17 cellular contexts compared by ENCODE assay signal in genomic region chr16:47780213-47780612, GRCh38.
DNase-seq lines count a peak whose midpoint lies in the region; ATAC-seq, FAIRE-seq and TF ChIP-seq lines count a peak whose summit lies in the region.
"Had no signal": no experiment of that assay in that cellular context is flagged by ENCODE, and none has a peak within 500 bp of the region (broad histone marks: within the 10 kb centered on the region; RNA-seq: fewer than 3 reads in every experiment).

No MANE protein-coding gene starts in this region.

- no peaks in the 10 kb centered on the region for H4K20me1 ChIP-seq in BLaER1 treated with 17β-estradiol and CSF1 and Interleukin-3, amounts not matched to agents 10 nM and 100 nM
- H4K20me1 ChIP-seq in DND-41 (ENCODE audit: insufficient read depth, low read length) (no peaks in the 10 kb centered on the region), OCI-LY7 (ENCODE audit: insufficient read depth, low read length) (no peaks in the 10 kb centered on the region), endothelial cell of umbilical vein (replicated peaks; ENCODE audit: control insufficient read depth, extremely low read depth, insufficient read depth, low read length) (no peaks in the 10 kb centered on the region)
- H4K20me1 ChIP-seq: BLaER1 had no signal

- TF ChIP-seq POLR2A in endothelial cell of umbilical vein (IDR thresholded peaks at IDR 0.05; ENCODE audit: low read depth, low read length), result no peak

- no peaks in the 10 kb centered on the region for H3K36me3 ChIP-seq in BLaER1 treated with 17β-estradiol and CSF1 and Interleukin-3, amounts not matched to agents 10 nM and 100 nM
- no peaks in the 10 kb centered on the region for H3K36me3 ChIP-seq in DND-41 (ENCODE audit: insufficient read depth, low read length)
- H3K36me3 ChIP-seq in OCI-LY7 (ENCODE audit: insufficient read depth, low read length), result no peaks in the 10 kb centered on the region
- H3K36me3 ChIP-seq in endothelial cell of umbilical vein (ENCODE audit: control insufficient read depth in 2 of 2, extremely low read depth in 1 of 2, insufficient read depth in 2 of 2, low read length in 2 of 2), result no peaks in the 10 kb centered on the region
- H3K36me3 ChIP-seq: BLaER1, brain microvascular endothelial cell, SJCRH30 had no signal

- TF ChIP-seq CTCF in DND-41 (IDR thresholded peaks at IDR 0.05; ENCODE audit: borderline replicate concordance, extremely low read depth, low read length, poor library complexity, severe bottlenecking) (no peak), OCI-LY7 (conservative IDR thresholded peaks at IDR 0.05; ENCODE audit: low read length) (no peak), endothelial cell of umbilical vein (IDR thresholded peaks at IDR 0.05; ENCODE audit: extremely low read depth in 1 of 2, insufficient read depth in 1 of 2, low read depth in 1 of 2, low read length in 2 of 2) (no peak)

- H2AFZ ChIP-seq in DND-41 (ENCODE audit: low read depth, low read length) (no peak overlapping the region), OCI-LY7 (ENCODE audit: low read length) (peak overlapping the region; percentile 45; the same call in 1 of the 2 replicates), endothelial cell of umbilical vein (ENCODE audit: low read depth, low read length) (no peak overlapping the region)

- BruUV-seq in OCI-LY7 (replicated peaks; lab: Mats Ljungman, UMichigan) (no TSS peak), endothelial cell of umbilical vein (replicated peaks; lab: Mats Ljungman, UMichigan) (no TSS peak)

- no peaks in the 10 kb centered on the region for H3K9me1 ChIP-seq in endothelial cell of umbilical vein (replicated peaks; ENCODE audit: control insufficient read depth, extremely low read depth, insufficient read depth, low read length)

- H3K9ac ChIP-seq in BLaER1 treated with 17β-estradiol and CSF1 and Interleukin-3, amounts not matched to agents 10 nM and 100 nM, result no peak overlapping the region
- no peak overlapping the region for H3K9ac ChIP-seq in DND-41 (ENCODE audit: low read depth, low read length)
- H3K9ac ChIP-seq in endothelial cell of umbilical vein (replicated peaks; ENCODE audit: extremely low read depth, insufficient read depth, low read length), result no peak overlapping the region
- H3K9ac ChIP-seq: BLaER1 had no signal

- POLR2A ChIA-PET in OCI-LY7 (lab: Charles Lee) (no interaction called here), endothelial cell of umbilical vein (lab: Charles Lee) (no interaction called here)

- DNase-seq in DND-41, result no peak
- DNase-seq in OCI-LY7 (ENCODE audit: low spot score), result no peak
- DNase-seq in endothelial cell of umbilical vein (ENCODE audit: low read depth, low spot score), result no peak
- no peak for DNase-seq in midbrain (lab: John Stamatoyannopoulos, UW)
- no peak for DNase-seq in AG08396 (ENCODE audit: low spot score)
- no peak for DNase-seq in activated gamma-delta T cell treated with Interleukin-2 at 50 U/mL for 16 hours
- DNase-seq: activated gamma-delta T cell; effector CD4-positive, alpha-beta T cell; left colon; NCI-H1436 treated with DMSO at 0.1 percent for 48 hours; NK-92 treated with Interleukin-12 subunit alpha and Interleukin-12 subunit beta, amount 100 ng/mL, for 24 hours; SJCRH30 had no signal

- H3K27me3 ChIP-seq in BLaER1 treated with 17β-estradiol and CSF1 and Interleukin-3, amounts not matched to agents 10 nM and 100 nM, result no peaks in the 10 kb centered on the region
- H3K27me3 ChIP-seq in DND-41 (ENCODE audit: insufficient read depth, low read length, poor library complexity), result no peaks in the 10 kb centered on the region
- H3K27me3 ChIP-seq in endothelial cell of umbilical vein (ENCODE audit: control insufficient read depth in 2 of 2, insufficient read depth in 2 of 2, low read length in 2 of 2), result peaks cover 0 to 2% of the 10 kb centered on the region in 2 experiments
- H3K27me3 ChIP-seq: BLaER1, brain microvascular endothelial cell, SJCRH30 had no signal

- H3K4me2 ChIP-seq in BLaER1 treated with 17β-estradiol and CSF1 and Interleukin-3, amounts not matched to agents 10 nM and 100 nM, result peak overlapping the region in 6 of 11 experiments; percentile 60 to 89 (median 84); a peak in 10 of 22 replicates
- H3K4me2 ChIP-seq in DND-41 (ENCODE audit: insufficient read depth, low read length), result peak overlapping the region; percentile 52; the same call in 1 of the 2 replicates
- H3K4me2 ChIP-seq in OCI-LY7 (ENCODE audit: low read length), result no peak overlapping the region
- peak overlapping the region; percentile 60 for H3K4me2 ChIP-seq in endothelial cell of umbilical vein (ENCODE audit: insufficient read depth, low read length)

- peak overlapping the region in 2 of 10 experiments; percentile 42 to 53; a peak in 1 of 20 replicates for H3K4me3 ChIP-seq in BLaER1 treated with 17β-estradiol and CSF1 and Interleukin-3, amounts not matched to agents 10 nM and 100 nM
- H3K4me3 ChIP-seq in DND-41 (ENCODE audit: low read depth in 1 of 2, low read length in 2 of 2), result no peak overlapping the region
- no peak overlapping the region for H3K4me3 ChIP-seq in OCI-LY7 (ENCODE audit: low read depth, low read length, poor library complexity, severe bottlenecking)
- no peak overlapping the region for H3K4me3 ChIP-seq in endothelial cell of umbilical vein (replicated peaks in 1 of 3; ENCODE audit: insufficient read depth in 1 of 3, low read depth in 1 of 3, low read length in 3 of 3)

- dilution Hi-C loops in endothelial cell of umbilical vein (cut with MboI; ENCODE audit: extremely low pct_ligation_motif_present, low sequenced_read_pairs), result no loop called here

- CTCF ChIA-PET in OCI-LY7 (lab: Charles Lee; ENCODE audit: unreplicated experiment) (no interaction called here), endothelial cell of umbilical vein (lab: Charles Lee) (interaction anchor here (1.3 to 1.6 kb wide), 3 partner anchors 38 to 649 kb away, joined by 3 to 5 read pairs (median 4); partner anchors contain the start of gene NETO2)

- intact Hi-C loops in OCI-LY7 (cut with micrococcal nuclease; ENCODE audit: unreplicated experiment) (no loop called here), endothelial cell of umbilical vein (cut with micrococcal nuclease) (no loop called here)

- H3K4me1 ChIP-seq in BLaER1 treated with 17β-estradiol and CSF1 and Interleukin-3, amounts not matched to agents 10 nM and 100 nM, result peaks cover 9 to 28% (median 13%) of the 10 kb centered on the region in 10 experiments
- peaks cover 7% of the 10 kb centered on the region for H3K4me1 ChIP-seq in DND-41 (ENCODE audit: insufficient read depth, low read length)
- no peaks in the 10 kb centered on the region for H3K4me1 ChIP-seq in OCI-LY7 (ENCODE audit: insufficient read depth, low read length, poor library complexity, severe bottlenecking)
- H3K4me1 ChIP-seq in endothelial cell of umbilical vein (ENCODE audit: control insufficient read depth, extremely low read depth, insufficient read depth, low read length), result peaks cover 7% of the 10 kb centered on the region
- H3K4me1 ChIP-seq: SJCRH30 had no signal

- no peaks in the 10 kb centered on the region for H3K9me3 ChIP-seq in BLaER1 treated with 17β-estradiol and CSF1 and Interleukin-3, amounts not matched to agents 10 nM and 100 nM (replicated peaks in 1 of 11)
- H3K9me3 ChIP-seq in DND-41 (ENCODE audit: insufficient read depth, low read length, severe bottlenecking) (no peaks in the 10 kb centered on the region), OCI-LY7 (ENCODE audit: low read length) (no peaks in the 10 kb centered on the region), endothelial cell of umbilical vein (replicated peaks; ENCODE audit: control insufficient read depth, insufficient read depth, low read length) (no peaks in the 10 kb centered on the region)
- H3K9me3 ChIP-seq: BLaER1, SJCRH30 had no signal

- no peak for FAIRE-seq in endothelial cell of umbilical vein (lab: Jason Lieb, UNC)
- FAIRE-seq: GM12891 had no signal

- ATAC-seq in DND-41 (ENCODE audit: insufficient read depth, low read depth) (no peak), GM18870 (IDR thresholded peaks at IDR 0.05; ENCODE audit: unreplicated experiment) (no peak)

- peak overlapping the region in 1 of 11 experiments; percentile 59; a peak in 1 of 22 replicates for H3K27ac ChIP-seq in BLaER1 treated with 17β-estradiol and CSF1 and Interleukin-3, amounts not matched to agents 10 nM and 100 nM
- H3K27ac ChIP-seq in DND-41 (ENCODE audit: low read length), result no peak overlapping the region
- no peak overlapping the region for H3K27ac ChIP-seq in OCI-LY7 (ENCODE audit: low read depth, low read length, poor library complexity, severe bottlenecking)
- no peak overlapping the region for H3K27ac ChIP-seq in endothelial cell of umbilical vein (ENCODE audit: insufficient read depth, low read depth, low read length)
- H3K27ac ChIP-seq: BLaER1, brain microvascular endothelial cell, SJCRH30 had no signal

- no peaks in the 10 kb centered on the region for H3K79me2 ChIP-seq in DND-41 (ENCODE audit: insufficient read depth, low read length)
- H3K79me2 ChIP-seq in OCI-LY7 (ENCODE audit: insufficient read depth, low read depth, low read length), result no peaks in the 10 kb centered on the region
- H3K79me2 ChIP-seq in endothelial cell of umbilical vein (ENCODE audit: control insufficient read depth, insufficient read depth, low read length), result no peaks in the 10 kb centered on the region

- no peaks in the 10 kb centered on the region for H3K9me2 ChIP-seq in OCI-LY7 (ENCODE audit: insufficient read depth, low read length)

TF ChIP-seq in endothelial cell of umbilical vein, 7 proteins besides CTCF, POLR2A, EP300 and RAD21:
- TF ChIP-seq MYC (IDR thresholded peaks at IDR 0.05; ENCODE audit: low read depth, low read length) (no peak), JUN (IDR thresholded peaks at IDR 0.05; ENCODE audit: borderline replicate concordance, insufficient read depth, insufficient read length, low read depth) (no peak), GATA2 (IDR thresholded peaks at IDR 0.05; ENCODE audit: insufficient read depth, insufficient read length, low read depth, low read length) (no peak), FOS (IDR thresholded peaks at IDR 0.05; ENCODE audit: borderline replicate concordance, insufficient read depth, low read length) (no peak), POLR2AphosphoS5 (IDR thresholded peaks at IDR 0.05; ENCODE audit: insufficient read depth, low read depth, low read length) (no peak), EZH2 (IDR thresholded peaks at IDR 0.05; ENCODE audit: borderline replicate concordance, low read depth, low read length, severe bottlenecking) (no peak)
- TF ChIP-seq, protein P1, sequence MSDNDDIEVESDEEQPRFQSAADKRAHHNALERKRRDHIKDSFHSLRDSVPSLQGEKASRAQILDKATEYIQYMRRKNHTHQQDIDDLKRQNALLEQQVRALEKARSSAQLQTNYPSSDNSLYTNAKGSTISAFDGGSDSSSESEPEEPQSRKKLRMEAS (IDR thresholded peaks at IDR 0.05; ENCODE audit: insufficient read depth, insufficient read length), result no peak
TF ChIP-seq in endothelial cell of umbilical vein: peak in this region for 0.
